Comparison of ENCODE assay signal across 8 cellular contexts in genomic region chr19:10566658-10567410, GRCh38. TPM values are rescaled to one million over a fixed set of nuclear protein-coding genes. Genes with fewer than 3 reads are reported as not detected.
DNase-seq lines count a peak whose midpoint lies in the region; ATAC-seq, FAIRE-seq and TF ChIP-seq lines count a peak whose summit lies in the region.

No MANE protein-coding gene starts in this region.

- no TSS peak for BruUV-seq in Caco-2 (replicated peaks; lab: Mats Ljungman, UMichigan)

- H3K4me3 Mint-ChIP-seq in Caco-2 (ENCODE audit: unreplicated experiment): peak overlapping the region; percentile 96
- H3K4me3 Mint-ChIP-seq in activated CD8-positive, alpha-beta T cell treated with anti-CD3 and anti-CD28 coated beads, Interleukin-2, amount 10 ng/mL, durations not matched to agents 7 days and 5 days: peak overlapping the region; percentile 98

- H3K27me3 ChIP-seq in Caco-2 (replicated peaks; ENCODE audit: control insufficient read depth, insufficient read depth, low read length) (no peaks in the 10 kb centered on the region), HUES64 (ENCODE audit: insufficient read depth, low read length) (peaks cover 22% of the 10 kb centered on the region)

- no peaks in the 10 kb centered on the region; the same call in 1 of the 2 replicates for H3K36me3 ChIP-seq in Caco-2 (ENCODE audit: control insufficient read depth, insufficient read depth, low read length)
- peaks cover 17% of the 10 kb centered on the region for H3K36me3 ChIP-seq in HUES64 (ENCODE audit: insufficient read depth, low read length)

- H3K27ac ChIP-seq in HUES64 (ENCODE audit: low read depth, low read length): no peak overlapping the region

- 81% methylated on average over 19 of the region's 19 CpGs for WGBS in HUES64

- POLR2A ChIA-PET in Caco-2 (lab: Charles Lee): no interaction called here
- POLR2A ChIA-PET in activated CD8-positive, alpha-beta T cell treated with anti-CD3 and anti-CD28 coated beads, Interleukin-2, amount 10 ng/mL, durations not matched to agents 7 days and 5 days (lab: Charles Lee): interaction anchor here (0.7 to 8.0 kb wide), 10 partner anchors 12 to 163 kb away, joined by 3 to 141 read pairs (median 4); partner anchors contain the start of genes ATG4D and CDC37

- CTCF ChIA-PET in Caco-2 (lab: Charles Lee): interaction anchor here (0.6 to 1.1 kb wide), 2 partner anchors 11 to 73 kb away, joined by 4 to 8 read pairs; no protein-coding TSS in a partner anchor
- CTCF ChIA-PET in activated CD8-positive, alpha-beta T cell treated with anti-CD3 and anti-CD28 coated beads, Interleukin-2, amount 10 ng/mL, durations not matched to agents 7 days and 5 days (lab: Charles Lee): interaction anchor here (1.0 to 6.3 kb wide), 13 partner anchors 13 to 290 kb away, joined by 3 to 76 read pairs (median 6); no protein-coding TSS in a partner anchor

- peaks cover 4% of the 10 kb centered on the region; the same call in 1 of the 2 replicates for H3K4me1 ChIP-seq in Caco-2
- H3K4me1 ChIP-seq in HUES64 (ENCODE audit: insufficient read depth, low read length): 0 out of 2 replicates have a peak, but pooled peaks cover 12% of the 10 kb centered on the region

- no peaks in the 10 kb centered on the region for H3K27me3 Mint-ChIP-seq in Caco-2 (ENCODE audit: insufficient read depth, unreplicated experiment)
- H3K27me3 Mint-ChIP-seq in activated CD8-positive, alpha-beta T cell treated with anti-CD3 and anti-CD28 coated beads, Interleukin-2, amount 10 ng/mL, durations not matched to agents 7 days and 5 days (ENCODE audit: low read depth): no peaks in the 10 kb centered on the region

- DNase-seq in Caco-2 (no peak), fibroblast of the aortic adventitia (ENCODE audit: low read depth) (no peak), HTR-8/SVneo (ENCODE audit: insufficient read length, low spot score) (no peak), NCI-H2107 (lab: John Stamatoyannopoulos, UW) (no peak), glomerular visceral epithelial cell (ENCODE audit: extremely low spot score) (no peak)
- peak; percentile 87 for DNase-seq in activated CD8-positive, alpha-beta T cell treated with anti-CD3 and anti-CD28 coated beads, Interleukin-2, amount 10 ng/mL, durations not matched to agents 7 days and 5 days
- DNase-seq in stimulated activated CD4-positive, alpha-beta T cell treated with anti-CD3 and anti-CD28 coated beads, Interleukin-2, amount 100 ng/mL, for 24 hours: peak; percentile 57 to 58

- intact Hi-C loops in Caco-2 (cut with micrococcal nuclease; ENCODE audit: unreplicated experiment): loop anchor here (1.0 to 5.0 kb wide), 4 partner anchors 24 to 130 kb away; partner anchors contain the start of genes ATG4D, ILF3 and KEAP1

- peak overlapping the region; percentile 91 for H3K27ac Mint-ChIP-seq in Caco-2 (ENCODE audit: unreplicated experiment)
- peak overlapping the region; percentile 94 for H3K27ac Mint-ChIP-seq in activated CD8-positive, alpha-beta T cell treated with anti-CD3 and anti-CD28 coated beads, Interleukin-2, amount 10 ng/mL, durations not matched to agents 7 days and 5 days

- H3K4me3 ChIP-seq in Caco-2 (ENCODE audit: low read depth, low read length): no peak overlapping the region
- peak overlapping the region; percentile 89 for H3K4me3 ChIP-seq in HUES64 (ENCODE audit: low read length)
- peak overlapping the region; percentile 64 for H3K4me3 ChIP-seq in fibroblast of the aortic adventitia (ENCODE audit: low read depth, low read length)

- TF ChIP-seq CTCF in Caco-2 (IDR thresholded peaks at IDR 0.05; ENCODE audit: insufficient read depth in 1 of 2, low read depth in 1 of 2, low read length in 1 of 2, severe bottlenecking in 1 of 2, unreplicated experiment in 1 of 2) (no peak), fibroblast of the aortic adventitia (IDR thresholded peaks at IDR 0.05; ENCODE audit: insufficient read depth, low read length) (no peak)

- peak; percentile 18 for ATAC-seq in activated CD8-positive, alpha-beta T cell treated with anti-CD3 and anti-CD28 coated beads, Interleukin-2, amount 10 ng/mL, durations not matched to agents 7 days and 5 days

- H3K36me3 Mint-ChIP-seq in Caco-2 (ENCODE audit: insufficient read depth, unreplicated experiment): peaks cover 52% of the 10 kb centered on the region
- peaks cover 44% of the 10 kb centered on the region for H3K36me3 Mint-ChIP-seq in activated CD8-positive, alpha-beta T cell treated with anti-CD3 and anti-CD28 coated beads, Interleukin-2, amount 10 ng/mL, durations not matched to agents 7 days and 5 days (ENCODE audit: low read depth)

- H3K9me3 ChIP-seq in Caco-2 (no peaks in the 10 kb centered on the region), HUES64 (ENCODE audit: insufficient read depth, low read depth, low read length) (no peaks in the 10 kb centered on the region)

- no peak for FAIRE-seq in HTR-8/SVneo (lab: Jason Lieb, UNC)

- peaks cover 13% of the 10 kb centered on the region for H3K4me1 Mint-ChIP-seq in Caco-2 (ENCODE audit: low read depth, unreplicated experiment)
- H3K4me1 Mint-ChIP-seq in activated CD8-positive, alpha-beta T cell treated with anti-CD3 and anti-CD28 coated beads, Interleukin-2, amount 10 ng/mL, durations not matched to agents 7 days and 5 days (ENCODE audit: low read depth): peaks cover 39% of the 10 kb centered on the region

- no peaks in the 10 kb centered on the region for H3K9me3 Mint-ChIP-seq in Caco-2 (ENCODE audit: unreplicated experiment)
- no peaks in the 10 kb centered on the region for H3K9me3 Mint-ChIP-seq in activated CD8-positive, alpha-beta T cell treated with anti-CD3 and anti-CD28 coated beads, Interleukin-2, amount 10 ng/mL, durations not matched to agents 7 days and 5 days (ENCODE audit: insufficient read depth)

- no peak overlapping the region for H3K9ac ChIP-seq in HUES64 (ENCODE audit: low read depth, low read length)

RNA-seq across cellular contexts. Expression of gene KRI1, which starts 1.0 kb away (rescaled TPM):
- total RNA-seq in Caco-2 (2022) (27.0 and 27.5 TPM in 2 replicates), fibroblast of the aortic adventitia (ENCODE audit: low replicate concordance) (11.1 and 25.0 TPM in 2 replicates)
- 27.0 TPM for polyA plus RNA-seq in HUES64 (2013, experiment 1 of 2)
- 24.5 TPM for polyA plus RNA-seq in HUES64 (2013, experiment 2 of 2)
- 10 to 100 TPM; 64.0 to 72.8 TPM for total RNA-seq in activated CD8-positive, alpha-beta T cell treated with anti-CD3 and anti-CD28 coated beads, Interleukin-2, amount 10 ng/mL, durations not matched to agents 7 days and 5 days

RNA-seq across cellular contexts. Expression of gene CDKN2D, which starts 1.9 kb away (rescaled TPM):
- 5.0 and 5.8 TPM in 2 replicates for total RNA-seq in Caco-2 (2022)
- polyA plus RNA-seq in HUES64 (2013, experiment 1 of 2): 2.4 TPM
- 3.7 TPM for polyA plus RNA-seq in HUES64 (2013, experiment 2 of 2)
- 10 to 100 TPM; 86.0 to 88.7 TPM for total RNA-seq in activated CD8-positive, alpha-beta T cell treated with anti-CD3 and anti-CD28 coated beads, Interleukin-2, amount 10 ng/mL, durations not matched to agents 7 days and 5 days
- total RNA-seq in fibroblast of the aortic adventitia (ENCODE audit: low replicate concordance): 3.8 and 9.2 TPM in 2 replicates

RNA-seq across cellular contexts. Expression of gene AP1M2, which starts 20.3 kb away (rescaled TPM):
- total RNA-seq in Caco-2 (2022) (191 and 196 TPM in 2 replicates), fibroblast of the aortic adventitia (ENCODE audit: low replicate concordance) (not detected in 2 replicates)
- 14.7 TPM for polyA plus RNA-seq in HUES64 (2013, experiment 1 of 2)
- polyA plus RNA-seq in HUES64 (2013, experiment 2 of 2): 17.5 TPM
- not detected for total RNA-seq in activated CD8-positive, alpha-beta T cell treated with anti-CD3 and anti-CD28 coated beads, Interleukin-2, amount 10 ng/mL, durations not matched to agents 7 days and 5 days

RNA-seq across cellular contexts. Expression of gene ATG4D, which starts 23.1 kb away (rescaled TPM):
- total RNA-seq in Caco-2 (2022) (34.3 and 34.6 TPM in 2 replicates), fibroblast of the aortic adventitia (ENCODE audit: low replicate concordance) (6.3 and 11.4 TPM in 2 replicates)
- 23.6 TPM for polyA plus RNA-seq in HUES64 (2013, experiment 1 of 2)
- 24.9 TPM for polyA plus RNA-seq in HUES64 (2013, experiment 2 of 2)
- total RNA-seq in activated CD8-positive, alpha-beta T cell treated with anti-CD3 and anti-CD28 coated beads, Interleukin-2, amount 10 ng/mL, durations not matched to agents 7 days and 5 days: 10 to 100 TPM; 46.1 to 46.9 TPM

RNA-seq across cellular contexts. Expression of gene S1PR5, which starts 49.6 kb away (rescaled TPM):
- 0.57 and 0.67 TPM in 2 replicates for total RNA-seq in Caco-2 (2022)
- 1.1 TPM for polyA plus RNA-seq in HUES64 (2013, experiment 1 of 2)
- polyA plus RNA-seq in HUES64 (2013, experiment 2 of 2): 1.0 TPM
- under 1 TPM; 0.89 to 0.95 TPM for total RNA-seq in activated CD8-positive, alpha-beta T cell treated with anti-CD3 and anti-CD28 coated beads, Interleukin-2, amount 10 ng/mL, durations not matched to agents 7 days and 5 days
- total RNA-seq in fibroblast of the aortic adventitia (ENCODE audit: low replicate concordance): 0.27 and 0.41 TPM in 2 replicates

Comparison
In these comparisons a context has a peak if more than half of its experiments do, and no peak if none do; other contexts are left out.
1. DNase-seq: peak in activated CD8-positive, alpha-beta T cell treated with anti-CD3 and anti-CD28 coated beads, Interleukin-2, amount 10 ng/mL, durations not matched to agents 7 days and 5 days (single experiment) and stimulated activated CD4-positive, alpha-beta T cell treated with anti-CD3 and anti-CD28 coated beads, Interleukin-2, amount 100 ng/mL, for 24 hours (2 of 2); none in Caco-2 (0 of 2), fibroblast of the aortic adventitia (single experiment), HTR-8/SVneo (single experiment), NCI-H2107 (single experiment) and glomerular visceral epithelial cell (single experiment).
2. RNA of gene AP1M2, which starts 20.3 kb away (total RNA-seq): 191 to 196 TPM in Caco-2; not detected in activated CD8-positive, alpha-beta T cell treated with anti-CD3 and anti-CD28 coated beads, Interleukin-2, amount 10 ng/mL, durations not matched to agents 7 days and 5 days and not detected in fibroblast of the aortic adventitia; every median in the first group is over 100 times any median in the second.